Comparison of ENCODE assay signal across 1 cellular context in the genomic region with DNA sequence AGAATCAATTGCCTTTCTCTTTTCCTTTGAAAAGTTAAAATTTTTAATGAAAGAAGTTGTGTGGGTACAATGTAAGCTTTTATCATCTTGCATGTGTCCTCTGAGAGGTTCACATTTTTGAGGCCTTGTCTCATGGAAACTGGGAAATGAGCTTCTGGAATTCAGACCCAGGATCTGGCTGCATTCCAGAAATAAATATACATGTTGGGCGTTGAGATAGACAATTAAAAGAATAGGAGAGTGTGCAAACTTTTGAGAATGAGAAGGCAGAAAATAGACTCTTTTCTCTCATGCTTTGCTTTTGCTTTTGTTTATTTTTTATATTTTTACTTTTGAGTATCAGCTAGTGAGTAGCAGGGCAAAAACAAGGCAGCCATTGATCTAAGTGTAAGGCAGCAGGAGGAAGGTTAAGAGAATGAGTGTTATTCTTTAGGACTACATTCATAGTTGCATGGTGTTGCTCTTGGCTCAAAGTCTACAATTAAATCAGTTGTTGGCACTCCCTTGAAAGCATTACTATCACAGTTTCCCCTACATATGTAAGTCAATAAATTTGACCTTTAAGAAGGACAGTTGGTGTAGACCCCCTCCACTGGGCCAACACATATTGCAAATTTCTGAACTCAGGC.
TF ChIP-seq lines count a peak whose summit lies in the region.

No MANE protein-coding gene starts in this region.

TF ChIP-seq in endothelial cell of umbilical vein, 7 proteins besides CTCF, POLR2A, EP300 and RAD21 (continued from another document):
- TF ChIP-seq MAX (IDR thresholded peaks at IDR 0.05; ENCODE audit: insufficient read depth, insufficient read length), result no peak
- TF ChIP-seq MYC (IDR thresholded peaks at IDR 0.05; ENCODE audit: low read depth, low read length), result no peak
TF ChIP-seq in endothelial cell of umbilical vein: peak in this region for 0.
